ENCODE assay signal across 33 cellular contexts in the genomic region with DNA sequence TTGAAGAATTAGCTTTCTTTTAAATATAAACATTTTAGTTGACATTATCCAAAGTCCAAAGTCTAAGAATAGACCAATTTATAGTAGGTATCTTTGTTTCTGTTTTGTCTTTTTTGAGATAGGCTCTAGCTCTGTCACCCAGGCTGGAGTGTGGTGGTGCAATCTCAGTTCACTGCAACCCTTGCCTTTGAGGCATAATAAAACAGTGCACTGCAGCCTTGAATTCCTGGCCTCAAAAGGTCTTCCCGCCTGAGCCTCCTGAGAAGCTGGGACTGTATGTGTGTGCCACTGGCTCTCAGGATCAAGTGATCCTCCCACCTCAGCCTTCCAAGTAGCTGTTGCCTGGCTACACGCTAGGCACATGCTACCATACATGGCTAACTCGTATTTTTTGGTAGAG.
"Had no signal": no experiment of that assay in that cellular context is flagged by ENCODE, and none has a peak within 500 bp of the region (broad histone marks: within the 10 kb centered on the region; RNA-seq: fewer than 3 reads in every experiment).

No MANE protein-coding gene starts in this region.

- DNase-seq: activated CD4-positive, alpha-beta T cell treated with anti-CD3 and anti-CD28 coated beads, Interleukin-2, amount 10 ng/mL, durations not matched to agents 24 days and 14 days; activated CD4-positive, alpha-beta T cell treated with anti-CD3 and anti-CD28 coated beads, Interleukin-2, amount 50 U/mL, for 4 hours; activated CD4-positive, CD25-positive, alpha-beta regulatory T cell; activated CD8-positive, alpha-beta T cell treated with anti-CD3 and anti-CD28 coated beads for 36 hours; activated effector memory CD4-positive, alpha-beta T cell treated with anti-CD3 and anti-CD28 coated beads, Interleukin-2, amount 50 U/mL, for 16 hours; activated naive CD4-positive, alpha-beta T cell; activated naive CD4-positive, alpha-beta T cell treated with anti-CD3 and anti-CD28 coated beads, Interleukin-2, amount 50 U/mL, for 16 hours; activated naive CD8-positive, alpha-beta T cell treated with anti-CD3 and anti-CD28 coated beads for 36 hours; activated T-cell treated with anti-CD3 and anti-CD28 coated beads, Interleukin-2, amount 50 U/mL, for 1 hour; activated T-cell treated with anti-CD3 and anti-CD28 coated beads, Interleukin-2, amount 50 U/mL, for 72 hours; amniotic stem cell; aorta; brain microvascular endothelial cell; central memory CD4-positive, alpha-beta T cell; Kasumi-1; KG1; MM.1S; MV-4-11; NCI-H1092; NCI-H1436 treated with DMSO at 0.1 percent for 48 hours; NCI-H1694 treated with DMSO at 0.1 percent for 48 hours; NCI-H2029; NCI-H345; NCI-H524 treated with DMSO at 0.1 percent for 48 hours; PC-3; Right ventricle myocardium superior; SW 1271; T-helper 1 cell; T-helper 2 cell; T1000; WERI-Rb-1 had no signal

- H3K27me3 ChIP-seq: brain microvascular endothelial cell had no signal

- FAIRE-seq: RCC 7860 had no signal

- H3K27me3 Mint-ChIP-seq: activated CD4-positive, alpha-beta T cell treated with anti-CD3 and anti-CD28 coated beads, Interleukin-2, amount 10 ng/mL, durations not matched to agents 24 days and 14 days; activated CD8-positive, alpha-beta T cell treated with anti-CD3 and anti-CD28 coated beads for 36 hours; activated naive CD8-positive, alpha-beta T cell treated with anti-CD3 and anti-CD28 coated beads for 36 hours; activated T-helper 17 cell treated with anti-CD3 and anti-CD28 coated beads, Interleukin-2, amount 50 U/mL, for 72 hours had no signal

- H3K4me3 Mint-ChIP-seq: activated CD4-positive, alpha-beta T cell treated with anti-CD3 and anti-CD28 coated beads, Interleukin-2, amount 10 ng/mL, durations not matched to agents 24 days and 14 days; activated CD8-positive, alpha-beta T cell treated with anti-CD3 and anti-CD28 coated beads for 36 hours; activated naive CD8-positive, alpha-beta T cell treated with anti-CD3 and anti-CD28 coated beads for 36 hours; activated T-cell treated with anti-CD3 and anti-CD28 coated beads, Interleukin-2, amount 50 U/mL, for 72 hours; activated T-helper 17 cell treated with anti-CD3 and anti-CD28 coated beads, Interleukin-2, amount 50 U/mL, for 72 hours had no signal

- H3K27ac ChIP-seq: brain microvascular endothelial cell, WERI-Rb-1 had no signal

- H3K36me3 ChIP-seq: brain microvascular endothelial cell had no signal

- H3K27ac Mint-ChIP-seq: activated CD4-positive, alpha-beta T cell treated with anti-CD3 and anti-CD28 coated beads, Interleukin-2, amount 10 ng/mL, durations not matched to agents 24 days and 14 days; activated CD8-positive, alpha-beta T cell treated with anti-CD3 and anti-CD28 coated beads for 36 hours; activated naive CD8-positive, alpha-beta T cell treated with anti-CD3 and anti-CD28 coated beads for 36 hours; activated T-cell treated with anti-CD3 and anti-CD28 coated beads, Interleukin-2, amount 50 U/mL, for 72 hours; activated T-helper 17 cell treated with anti-CD3 and anti-CD28 coated beads, Interleukin-2, amount 50 U/mL, for 72 hours had no signal

- ATAC-seq: activated CD8-positive, alpha-beta T cell treated with anti-CD3 and anti-CD28 coated beads for 36 hours; activated T-cell treated with anti-CD3 and anti-CD28 coated beads, Interleukin-2, amount 50 U/mL, for 72 hours; activated T-helper 17 cell treated with anti-CD3 and anti-CD28 coated beads, Interleukin-2, amount 50 U/mL, for 72 hours; PC-3 had no signal

- H3K9me3 Mint-ChIP-seq: activated CD4-positive, alpha-beta T cell treated with anti-CD3 and anti-CD28 coated beads, Interleukin-2, amount 10 ng/mL, durations not matched to agents 24 days and 14 days; activated CD8-positive, alpha-beta T cell treated with anti-CD3 and anti-CD28 coated beads for 36 hours; activated naive CD8-positive, alpha-beta T cell treated with anti-CD3 and anti-CD28 coated beads for 36 hours; activated T-cell treated with anti-CD3 and anti-CD28 coated beads, Interleukin-2, amount 50 U/mL, for 72 hours; activated T-helper 17 cell treated with anti-CD3 and anti-CD28 coated beads, Interleukin-2, amount 50 U/mL, for 72 hours had no signal
